Comparison of ENCODE assay signal across 8 cellular contexts in the genomic region with DNA sequence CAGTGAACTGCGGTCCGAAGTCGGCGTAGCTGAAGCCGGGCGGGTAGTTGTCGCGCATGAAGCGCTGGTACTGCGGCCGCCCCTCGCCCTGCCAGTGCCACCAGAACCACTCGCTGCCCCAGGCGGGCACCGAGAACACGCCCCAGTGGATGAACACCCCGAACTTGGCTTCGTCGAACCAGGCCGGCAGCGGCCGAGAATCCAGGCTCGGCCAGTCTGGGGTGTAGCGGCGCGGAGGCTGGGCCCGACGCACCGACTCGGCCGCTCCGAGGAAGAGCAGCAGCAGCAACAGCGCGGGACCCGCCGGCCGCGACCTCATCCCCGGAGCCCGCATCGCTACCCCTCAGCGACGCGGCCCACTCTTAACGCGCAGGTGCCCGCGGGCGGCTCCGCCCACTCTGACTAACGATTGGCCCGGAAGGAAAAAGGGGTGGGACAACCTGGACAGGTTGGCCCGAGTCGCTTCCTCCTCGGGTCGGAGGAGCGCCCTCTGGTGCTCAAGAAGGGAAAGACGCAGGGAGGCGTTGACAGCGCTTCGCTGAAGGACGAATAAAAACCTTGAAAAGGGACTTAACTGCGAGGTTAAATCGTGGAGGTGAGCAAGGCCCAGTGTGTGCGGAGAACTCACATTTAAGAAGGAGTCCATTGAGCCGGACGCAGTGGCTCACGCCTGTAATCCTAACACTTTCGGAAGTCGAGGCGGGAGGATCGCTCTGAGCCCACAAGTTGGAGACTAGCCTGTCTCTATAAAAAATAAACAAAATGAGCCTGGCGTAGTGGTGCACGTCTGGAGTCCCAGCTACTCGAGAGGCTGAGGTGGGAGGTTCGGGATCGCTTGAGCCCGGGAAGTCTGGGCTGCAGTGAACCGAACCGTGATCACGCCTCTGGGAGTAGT. TPM values are rescaled to one million over a fixed set of nuclear protein-coding genes. Genes with fewer than 3 reads are reported as not detected.
DNase-seq lines count a peak whose midpoint lies in the region; ATAC-seq and TF ChIP-seq lines count a peak whose summit lies in the region.

A gene (minus strand): TSS at position 338 of the 895 bp plus-strand sequence. CDS start 4 bp downstream, at position 334.

- H3K4me1 Mint-ChIP-seq in CD4-positive, alpha-beta T cell (ENCODE audit: low read depth), result peaks cover 29% of the 10 kb centered on the region
- peaks cover 18% of the 10 kb centered on the region for H3K4me1 Mint-ChIP-seq in activated CD8-positive, alpha-beta T cell treated with anti-CD3 and anti-CD28 coated beads for 36 hours (ENCODE audit: low read depth)

- no peaks in the 10 kb centered on the region for H3K36me3 ChIP-seq in lung (ENCODE audit: control insufficient read depth in 2 of 2, insufficient read depth in 2 of 2, low read length in 2 of 2)

- no peaks in the 10 kb centered on the region for H3K9me3 ChIP-seq in CD4-positive, alpha-beta T cell (ENCODE audit: control insufficient read depth, low read length)
- H3K9me3 ChIP-seq in lung (ENCODE audit: control insufficient read depth in 2 of 2, insufficient read depth in 1 of 2, low read length in 1 of 2), result no peaks in the 10 kb centered on the region

- H3K4me1 ChIP-seq in lung (ENCODE audit: control insufficient read depth in 2 of 2, insufficient read depth in 2 of 2, low read length in 2 of 2), result peaks cover 11 to 13% of the 10 kb centered on the region in 2 donors

- peak within 1 kb of the TSS; percentile 29 for H3K27ac ChIP-seq in CD4-positive, alpha-beta T cell (ENCODE audit: low read depth, low read length)
- H3K27ac ChIP-seq in lung (ENCODE audit: low read depth in 1 of 2, low read length in 1 of 2), result peak within 1 kb of the TSS; percentile 74 to 87

- CTCF ChIA-PET in CD4-positive, alpha-beta T cell (lab: Charles Lee), result interaction anchor here (0.6 to 1.4 kb wide), 4 partner anchors 40 to 70 kb away, joined by 3 to 11 read pairs (median 4); no protein-coding TSS in a partner anchor
- CTCF ChIA-PET in activated CD8-positive, alpha-beta T cell treated with anti-CD3 and anti-CD28 coated beads for 36 hours (lab: Charles Lee), result interaction anchor here (0.7 to 4.1 kb wide), 12 partner anchors 10 to 97 kb away, joined by 3 to 33 read pairs (median 4); a partner anchor contains a TSS

- peak; percentile 96 for TF ChIP-seq CTCF in CD4-positive, alpha-beta T cell (IDR thresholded peaks at IDR 0.05)
- TF ChIP-seq CTCF in activated CD8-positive, alpha-beta T cell treated with anti-CD3 and anti-CD28 coated beads for 36 hours (IDR thresholded peaks at IDR 0.05), result peak; percentile 87
- TF ChIP-seq CTCF in lung (IDR thresholded peaks at IDR 0.05; ENCODE audit: control extremely low read depth, extremely low read depth), result peak; percentile 66

- no peaks in the 10 kb centered on the region for H3K27me3 ChIP-seq in CD4-positive, alpha-beta T cell (ENCODE audit: control insufficient read depth, insufficient read depth, low read length)
- no peaks in the 10 kb centered on the region for H3K27me3 ChIP-seq in lung (ENCODE audit: control insufficient read depth, insufficient read depth)

- H3K27ac Mint-ChIP-seq in CD4-positive, alpha-beta T cell, result peak within 1 kb of the TSS; percentile 81
- peak within 1 kb of the TSS; percentile 53 for H3K27ac Mint-ChIP-seq in activated CD8-positive, alpha-beta T cell treated with anti-CD3 and anti-CD28 coated beads for 36 hours

- ATAC-seq in CD4-positive, alpha-beta T cell (ENCODE audit: poor library complexity), result peak; percentile 99
- ATAC-seq in GM19395 (IDR thresholded peaks at IDR 0.05; ENCODE audit: unreplicated experiment) (peak; percentile 93), HG03565 (IDR thresholded peaks at IDR 0.05; ENCODE audit: unreplicated experiment) (peak; percentile 88), lung (ENCODE audit: insufficient read depth, low FRiP score) (peak; percentile 97)
- peak; percentile 98 for ATAC-seq in activated CD8-positive, alpha-beta T cell treated with anti-CD3 and anti-CD28 coated beads for 36 hours

- H3K36me3 Mint-ChIP-seq in CD4-positive, alpha-beta T cell (ENCODE audit: low read depth), result peaks cover 20% of the 10 kb centered on the region
- H3K36me3 Mint-ChIP-seq in activated CD8-positive, alpha-beta T cell treated with anti-CD3 and anti-CD28 coated beads for 36 hours (ENCODE audit: low read depth), result peaks cover 4% of the 10 kb centered on the region

- H3K4me3 Mint-ChIP-seq in CD4-positive, alpha-beta T cell, result peak within 1 kb of the TSS; percentile 87
- H3K4me3 Mint-ChIP-seq in activated CD8-positive, alpha-beta T cell treated with anti-CD3 and anti-CD28 coated beads for 36 hours, result peak within 1 kb of the TSS; percentile 76

- H3K9me3 Mint-ChIP-seq in CD4-positive, alpha-beta T cell, result no peaks in the 10 kb centered on the region
- H3K9me3 Mint-ChIP-seq in activated CD8-positive, alpha-beta T cell treated with anti-CD3 and anti-CD28 coated beads for 36 hours, result no peaks in the 10 kb centered on the region

- peak; percentile 90 to 97 (median 94) for DNase-seq in CD4-positive, alpha-beta T cell
- DNase-seq in NCI-H774 (lab: John Stamatoyannopoulos, UW) (peak; percentile 81), lung (ENCODE audit: low spot score) (peak; percentile 95)
- DNase-seq in activated CD8-positive, alpha-beta T cell treated with anti-CD3 and anti-CD28 coated beads for 36 hours, result peak; percentile 96
- peak; percentile 95 for DNase-seq in effector CD4-positive, alpha-beta T cell
- DNase-seq in stimulated activated CD4-positive, alpha-beta T cell treated with anti-CD3 and anti-CD28 coated beads, TNF-alpha, amount 100 ng/mL, for 4 hours (ENCODE audit: low read depth in 3 of 3), result peak; percentile 84 to 92 (median 92)

- intact Hi-C loops in CD4-positive, alpha-beta T cell (cut with DNase I, micrococcal nuclease), result loop anchor here (1.0 to 5.0 kb wide), 8 partner anchors 30 to 176 kb away; a partner anchor contains a TSS
- intact Hi-C loops in activated CD8-positive, alpha-beta T cell treated with anti-CD3 and anti-CD28 coated beads for 36 hours (cut with micrococcal nuclease), result loop anchor here (5.0 kb wide), 1 partner anchor 66 kb away; a partner anchor contains a TSS

- no peaks in the 10 kb centered on the region for H3K27me3 Mint-ChIP-seq in CD4-positive, alpha-beta T cell
- H3K27me3 Mint-ChIP-seq in activated CD8-positive, alpha-beta T cell treated with anti-CD3 and anti-CD28 coated beads for 36 hours, result no peaks in the 10 kb centered on the region

- peak within 1 kb of the TSS; percentile 81 for H3K4me3 ChIP-seq in lung

- POLR2A ChIA-PET in CD4-positive, alpha-beta T cell (lab: Charles Lee), result interaction anchor here (0.6 to 1.2 kb wide), 4 partner anchors 14 to 77 kb away, joined by 3 to 8 read pairs (median 4); a partner anchor contains a TSS
- POLR2A ChIA-PET in activated CD8-positive, alpha-beta T cell treated with anti-CD3 and anti-CD28 coated beads for 36 hours (lab: Charles Lee), result interaction anchor here (0.6 kb wide), 1 partner anchor 68 kb away, joined by 3 read pairs; no protein-coding TSS in a partner anchor

- 2 to 3% methylated on average over 77 to 81 of the region's 81 CpGs for WGBS in lung, 2 donors

RNA-seq across cellular contexts. Expression of the gene that starts here (rescaled TPM):
- 1 to 10 TPM; 3.6 to 4.1 TPM for total RNA-seq in CD4-positive, alpha-beta T cell
- 1 to 10 TPM; 4.6 to 4.8 TPM for total RNA-seq in activated CD8-positive, alpha-beta T cell treated with anti-CD3 and anti-CD28 coated beads for 36 hours
- total RNA-seq in lung, result 10 to 100 TPM; 31.2 to 39.6 TPM
- 10 to 100 TPM; 31.5 to 41.1 TPM for polyA plus RNA-seq in lung

Comparison
In these comparisons a context has a peak if more than half of its experiments do, and no peak if none do; other contexts are left out.
1. Peak in every context shown above with its lines: DNase-seq, ATAC-seq, H3K4me3 ChIP-seq and H3K27ac ChIP-seq.
2. RNA of the gene that starts here (total RNA-seq): 31.2 to 39.6 TPM in lung; 4.6 to 4.8 TPM in activated CD8-positive, alpha-beta T cell treated with anti-CD3 and anti-CD28 coated beads for 36 hours and 3.6 to 4.1 TPM in CD4-positive, alpha-beta T cell; every median in the first group is over 4 times any median in the second.